In the genomic region with DNA sequence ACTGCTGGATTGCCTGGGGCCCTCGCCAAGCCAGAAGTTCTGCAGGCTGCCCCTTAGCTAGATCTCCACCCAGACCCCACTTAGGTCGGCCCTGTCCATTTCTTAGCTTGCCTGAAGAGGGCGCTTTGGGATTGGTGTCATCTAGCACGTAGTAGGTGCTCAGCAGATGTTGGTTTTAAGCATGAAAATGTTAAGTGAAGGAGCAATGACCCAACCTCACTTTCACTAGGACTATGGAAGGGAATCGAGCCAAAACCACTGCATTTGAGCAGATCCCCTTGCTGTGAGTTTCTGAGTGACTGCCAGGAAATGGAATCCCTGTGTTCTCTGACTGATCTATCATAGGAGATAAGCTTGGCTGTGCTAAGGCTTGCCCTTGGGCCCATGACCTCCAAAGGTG, we compare ENCODE assay signal across 13 cellular contexts.
A peak's percentile ranks its signal among the peaks of the same experiment; 100 is the strongest.
DNase-seq lines count a peak whose midpoint lies in the region; ATAC-seq, FAIRE-seq and TF ChIP-seq lines count a peak whose summit lies in the region.
"Had no signal": no experiment of that assay in that cellular context is flagged by ENCODE, and none has a peak within 500 bp of the region (broad histone marks: within the 10 kb centered on the region; RNA-seq: fewer than 3 reads in every experiment).

No MANE protein-coding gene starts in this region.

- H3K36me3 Mint-ChIP-seq in natural killer cell treated with Interleukin-12 subunit alpha and Interleukin-12 subunit beta and Interleukin-15 and Interleukin-18, amount 100 ng/mL, for 72 hours, result no peaks in the 10 kb centered on the region
- H3K36me3 Mint-ChIP-seq: activated naive CD8-positive, alpha-beta T cell treated with anti-CD3 and anti-CD28 coated beads, Interleukin-2, amount 10 ng/mL, durations not matched to agents 7 days and 5 days had no signal

- POLR2A ChIA-PET in endothelial cell of umbilical vein (lab: Charles Lee), result no interaction called here

- H3K9ac ChIP-seq in endothelial cell of umbilical vein (replicated peaks; ENCODE audit: extremely low read depth, insufficient read depth, low read length), result no peak overlapping the region

- H3K27me3 ChIP-seq in endothelial cell of umbilical vein (ENCODE audit: control insufficient read depth in 2 of 2, insufficient read depth in 2 of 2, low read length in 2 of 2) (peaks cover 9 to 24% of the 10 kb centered on the region in 2 experiments), prostate gland (replicated peaks; ENCODE audit: insufficient read depth) (no peaks in the 10 kb centered on the region)

- no peaks in the 10 kb centered on the region for H3K36me3 ChIP-seq in endothelial cell of umbilical vein (ENCODE audit: control insufficient read depth in 2 of 2, extremely low read depth in 1 of 2, insufficient read depth in 2 of 2, low read length in 2 of 2)
- no peaks in the 10 kb centered on the region for H3K36me3 ChIP-seq in prostate gland

- no peak overlapping the region for H3K27ac Mint-ChIP-seq in natural killer cell treated with Interleukin-12 subunit alpha and Interleukin-12 subunit beta and Interleukin-15 and Interleukin-18, amount 100 ng/mL, for 72 hours
- H3K27ac Mint-ChIP-seq: activated naive CD8-positive, alpha-beta T cell treated with anti-CD3 and anti-CD28 coated beads, Interleukin-2, amount 10 ng/mL, durations not matched to agents 7 days and 5 days; B cell had no signal

- no TSS peak for BruUV-seq in endothelial cell of umbilical vein (replicated peaks; lab: Mats Ljungman, UMichigan)

- H3K4me2 ChIP-seq in endothelial cell of umbilical vein (ENCODE audit: insufficient read depth, low read length), result no peak overlapping the region

- H4K20me1 ChIP-seq in endothelial cell of umbilical vein (replicated peaks; ENCODE audit: control insufficient read depth, extremely low read depth, insufficient read depth, low read length), result no peaks in the 10 kb centered on the region

- 80% methylated on average over 5 of the region's 5 CpGs for WGBS in prostate gland

- no peaks in the 10 kb centered on the region for H3K9me1 ChIP-seq in endothelial cell of umbilical vein (replicated peaks; ENCODE audit: control insufficient read depth, extremely low read depth, insufficient read depth, low read length)

- H3K9me3 ChIP-seq in endothelial cell of umbilical vein (replicated peaks; ENCODE audit: control insufficient read depth, insufficient read depth, low read length) (no peaks in the 10 kb centered on the region), prostate gland (no peaks in the 10 kb centered on the region)

- FAIRE-seq in endothelial cell of umbilical vein (lab: Jason Lieb, UNC), result no peak

- no peak for ATAC-seq in GM21717 (IDR thresholded peaks at IDR 0.05; ENCODE audit: unreplicated experiment)
- ATAC-seq in natural killer cell treated with Interleukin-12 subunit alpha and Interleukin-12 subunit beta and Interleukin-15 and Interleukin-18, amount 100 ng/mL, for 72 hours, result no peak

- dilution Hi-C loops in endothelial cell of umbilical vein (cut with MboI; ENCODE audit: extremely low pct_ligation_motif_present, low sequenced_read_pairs), result no loop called here

- H3K4me1 ChIP-seq in endothelial cell of umbilical vein (ENCODE audit: control insufficient read depth, extremely low read depth, insufficient read depth, low read length) (no peaks in the 10 kb centered on the region), prostate gland (replicated peaks) (no peaks in the 10 kb centered on the region)

- no peaks in the 10 kb centered on the region for H3K9me3 Mint-ChIP-seq in natural killer cell treated with Interleukin-12 subunit alpha and Interleukin-12 subunit beta and Interleukin-15 and Interleukin-18, amount 100 ng/mL, for 72 hours
- H3K9me3 Mint-ChIP-seq: activated naive CD8-positive, alpha-beta T cell treated with anti-CD3 and anti-CD28 coated beads, Interleukin-2, amount 10 ng/mL, durations not matched to agents 7 days and 5 days had no signal

- H3K4me3 Mint-ChIP-seq in natural killer cell treated with Interleukin-12 subunit alpha and Interleukin-12 subunit beta and Interleukin-15 and Interleukin-18, amount 100 ng/mL, for 72 hours, result no peak overlapping the region
- H3K4me3 Mint-ChIP-seq: activated naive CD8-positive, alpha-beta T cell treated with anti-CD3 and anti-CD28 coated beads, Interleukin-2, amount 10 ng/mL, durations not matched to agents 7 days and 5 days; B cell had no signal

- TF ChIP-seq POLR2A in endothelial cell of umbilical vein (IDR thresholded peaks at IDR 0.05; ENCODE audit: low read depth, low read length) (no peak), prostate gland (IDR thresholded peaks at IDR 0.05) (no peak)

- no peak overlapping the region for H3K4me3 ChIP-seq in endothelial cell of umbilical vein (replicated peaks in 1 of 3; ENCODE audit: insufficient read depth in 1 of 3, low read depth in 1 of 3, low read length in 3 of 3)
- no peak overlapping the region for H3K4me3 ChIP-seq in retinal pigment epithelial cell (ENCODE audit: low read length)
- no peak overlapping the region for H3K4me3 ChIP-seq in prostate gland
- H3K4me3 ChIP-seq: SK-N-MC had no signal

- no peaks in the 10 kb centered on the region for H3K4me1 Mint-ChIP-seq in natural killer cell treated with Interleukin-12 subunit alpha and Interleukin-12 subunit beta and Interleukin-15 and Interleukin-18, amount 100 ng/mL, for 72 hours (ENCODE audit: low read depth in 2 of 2)
- H3K4me1 Mint-ChIP-seq: activated naive CD8-positive, alpha-beta T cell treated with anti-CD3 and anti-CD28 coated beads, Interleukin-2, amount 10 ng/mL, durations not matched to agents 7 days and 5 days; B cell had no signal

- TF ChIP-seq CTCF in endothelial cell of umbilical vein (IDR thresholded peaks at IDR 0.05; ENCODE audit: extremely low read depth in 1 of 2, insufficient read depth in 1 of 2, low read depth in 1 of 2, low read length in 2 of 2), result peak; percentile 46 to 53
- peak; percentile 58 for TF ChIP-seq CTCF in retinal pigment epithelial cell (conservative IDR thresholded peaks at IDR 0.05; ENCODE audit: low read depth, low read length)
- no peak for TF ChIP-seq CTCF in prostate gland (IDR thresholded peaks at IDR 0.05)

- CTCF ChIA-PET in endothelial cell of umbilical vein (lab: Charles Lee), result interaction anchor here (0.6 to 3.3 kb wide), 21 partner anchors 9 to 298 kb away, joined by 3 to 15 read pairs (median 3); no protein-coding TSS in a partner anchor

- H2AFZ ChIP-seq in endothelial cell of umbilical vein (ENCODE audit: low read depth, low read length), result no peak overlapping the region

- intact Hi-C loops in endothelial cell of umbilical vein (cut with micrococcal nuclease), result loop anchor here (1.0 kb wide), 1 partner anchor 270 kb away; no protein-coding TSS in a partner anchor
- intact Hi-C loops in prostate gland (cut with DNase I), result no loop called here

- peaks cover 9 to 16% of the 10 kb centered on the region in 2 donors for H3K27me3 Mint-ChIP-seq in natural killer cell treated with Interleukin-12 subunit alpha and Interleukin-12 subunit beta and Interleukin-15 and Interleukin-18, amount 100 ng/mL, for 72 hours

- H3K79me2 ChIP-seq in endothelial cell of umbilical vein (ENCODE audit: control insufficient read depth, insufficient read depth, low read length), result no peaks in the 10 kb centered on the region

- H3K27ac ChIP-seq in endothelial cell of umbilical vein (ENCODE audit: insufficient read depth, low read depth, low read length), result no peak overlapping the region
- H3K27ac ChIP-seq in prostate gland, result no peak overlapping the region
- H3K27ac ChIP-seq: HL-60, SK-N-MC had no signal

- DNase-seq in SKM-1 treated with dmso at 0.1 percent for 144 hours (lab: John Stamatoyannopoulos, UW; ENCODE audit: unreplicated experiment), result peak; percentile 4
- DNase-seq in SKM-1 (lab: John Stamatoyannopoulos, UW; ENCODE audit: unreplicated experiment), result no peak
- DNase-seq in NCI-H69 (lab: John Stamatoyannopoulos, UW), result peak; percentile 22
- peak; percentile 23 for DNase-seq in endothelial cell of umbilical vein (ENCODE audit: low read depth, low spot score)
- DNase-seq in retinal pigment epithelial cell (ENCODE audit: low read depth), result no peak
- no peak for DNase-seq in prostate gland (ENCODE audit: low spot score)
- DNase-seq in natural killer cell treated with Interleukin-12 subunit alpha and Interleukin-12 subunit beta and Interleukin-15 and Interleukin-18, amount 100 ng/mL, for 72 hours (ENCODE audit: low spot score), result no peak
- DNase-seq: activated naive CD8-positive, alpha-beta T cell treated with anti-CD3 and anti-CD28 coated beads, Interleukin-2, amount 10 ng/mL, durations not matched to agents 7 days and 5 days; left cardiac atrium had no signal

TF ChIP-seq in endothelial cell of umbilical vein, 7 proteins besides CTCF, POLR2A, EP300 and RAD21:
- TF ChIP-seq, protein P1, sequence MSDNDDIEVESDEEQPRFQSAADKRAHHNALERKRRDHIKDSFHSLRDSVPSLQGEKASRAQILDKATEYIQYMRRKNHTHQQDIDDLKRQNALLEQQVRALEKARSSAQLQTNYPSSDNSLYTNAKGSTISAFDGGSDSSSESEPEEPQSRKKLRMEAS (IDR thresholded peaks at IDR 0.05; ENCODE audit: insufficient read depth, insufficient read length), result no peak
- TF ChIP-seq JUN (IDR thresholded peaks at IDR 0.05; ENCODE audit: borderline replicate concordance, insufficient read depth, insufficient read length, low read depth), result no peak
- no peak for TF ChIP-seq GATA2 (IDR thresholded peaks at IDR 0.05; ENCODE audit: insufficient read depth, insufficient read length, low read depth, low read length)
- TF ChIP-seq FOS (IDR thresholded peaks at IDR 0.05; ENCODE audit: borderline replicate concordance, insufficient read depth, low read length), result no peak
- no peak for TF ChIP-seq EZH2 (IDR thresholded peaks at IDR 0.05; ENCODE audit: borderline replicate concordance, low read depth, low read length, severe bottlenecking)
- TF ChIP-seq MYC (IDR thresholded peaks at IDR 0.05; ENCODE audit: low read depth, low read length), result no peak
- TF ChIP-seq POLR2AphosphoS5 (IDR thresholded peaks at IDR 0.05; ENCODE audit: insufficient read depth, low read depth, low read length), result no peak

Comparison
In these comparisons a context has a peak if more than half of its experiments do, and no peak if none do; other contexts are left out.
1. DNase-seq: peak in SKM-1 treated with dmso at 0.1 percent for 144 hours (single experiment), NCI-H69 (single experiment) and endothelial cell of umbilical vein (single experiment); none in SKM-1 (single experiment), retinal pigment epithelial cell (single experiment), prostate gland (single experiment) and natural killer cell treated with Interleukin-12 subunit alpha and Interleukin-12 subunit beta and Interleukin-15 and Interleukin-18, amount 100 ng/mL, for 72 hours (single experiment).
2. CTCF ChIP-seq: peak in endothelial cell of umbilical vein (2 of 2) and retinal pigment epithelial cell (single experiment); none in prostate gland (0 of 4).